8 cellular contexts compared by ENCODE assay signal in genomic region chr3:75434937-75435778, GRCh38.
DNase-seq lines count a peak whose midpoint lies in the region; ATAC-seq and TF ChIP-seq lines count a peak whose summit lies in the region.
"Not testable (repeated sequence)": the region's sequence is repeated elsewhere in the genome, so short reads cannot be mapped to it uniquely, and the experiment has no call there.

No MANE protein-coding gene starts in this region.

- not testable (repeated sequence) for H3K36me3 ChIP-seq in HUES48 (ENCODE audit: control insufficient read depth, insufficient read depth, low read length); OCI-LY1 (ENCODE audit: insufficient read depth, low read length); mesodermal cell (ENCODE audit: control insufficient read depth, insufficient read depth, low read length)

- not testable (repeated sequence) for H3K9me3 ChIP-seq in HUES48 (ENCODE audit: control insufficient read depth, insufficient read depth, low read length); OCI-LY1 (ENCODE audit: low read length); mesodermal cell (ENCODE audit: control insufficient read depth, low read length)

- not testable (repeated sequence) for H3K79me2 ChIP-seq in OCI-LY1 (ENCODE audit: insufficient read depth, low read length)

- H3K9me2 ChIP-seq in OCI-LY1 (ENCODE audit: low read depth, low read length): not testable (repeated sequence)

- H3K9me3 Mint-ChIP-seq in endothelial cell (ENCODE audit: unreplicated experiment): not testable (repeated sequence)

- 1% methylated on average over 28 to 41 of the region's 70 CpGs for WGBS in mesodermal cell (ENCODE audit: insufficient coverage in 2 of 2), 2 experiments

- H3K9ac ChIP-seq in HUES48 (ENCODE audit: low read depth, low read length) (peak overlapping the region; percentile 77), OCI-LY1 (ENCODE audit: low read length) (peak overlapping the region; percentile 66)

- H3F3A ChIP-seq in OCI-LY1 (ENCODE audit: insufficient read depth, low read length): not testable (repeated sequence)

- H4K20me1 ChIP-seq in OCI-LY1 (ENCODE audit: insufficient read depth, low read length): not testable (repeated sequence)

- H3K4me3 Mint-ChIP-seq in endothelial cell (ENCODE audit: unreplicated experiment): peak overlapping the region; percentile 93

- H2AFZ ChIP-seq in OCI-LY1 (ENCODE audit: low read length): not testable (repeated sequence)

- not testable (repeated sequence) for H3K36me3 Mint-ChIP-seq in endothelial cell (ENCODE audit: low read depth, unreplicated experiment)

- H3K27ac ChIP-seq in HUES48 (ENCODE audit: low read depth, low read length) (peak overlapping the region; percentile 90), OCI-LY1 (ENCODE audit: low read depth, low read length, poor library complexity, severe bottlenecking) (peak overlapping the region; percentile 56), mesodermal cell (ENCODE audit: low read depth, low read length, severe bottlenecking) (peak overlapping the region; percentile 88)

- peak overlapping the region; percentile 95 for H3K27ac Mint-ChIP-seq in endothelial cell (ENCODE audit: unreplicated experiment)

- H3K27me3 ChIP-seq in HUES48 (ENCODE audit: control insufficient read depth, insufficient read depth, low read length); OCI-LY1 (ENCODE audit: insufficient read depth, low read length): not testable (repeated sequence)

- H3K27me3 Mint-ChIP-seq in endothelial cell (ENCODE audit: unreplicated experiment): not testable (repeated sequence)

- DNase-seq in CMK (ENCODE audit: low read depth) (peak; percentile 74), activated T-cell treated with anti-CD3 and anti-CD28 coated beads for 1 hour (ENCODE audit: low read depth) (peak; percentile 98), endothelial cell (ENCODE audit: low spot score) (peak; percentile 97)
- peak; percentile 99 for DNase-seq in stimulated activated CD8-positive, alpha-beta memory T cell treated with anti-CD3 and anti-CD28 coated beads, Interleukin-15, amount 100 ng/mL, for 1 hour (ENCODE audit: low read depth)

- H3K4me1 Mint-ChIP-seq in endothelial cell (ENCODE audit: unreplicated experiment): not testable (repeated sequence)

- not testable (repeated sequence) for TF ChIP-seq CTCF in OCI-LY1 (IDR thresholded peaks at IDR 0.05; ENCODE audit: low read length); endothelial cell (IDR thresholded peaks at IDR 0.05; ENCODE audit: unreplicated experiment)

- peak overlapping the region; percentile 84 for H3K4me2 ChIP-seq in OCI-LY1 (ENCODE audit: low read length)

- H3K4me3 ChIP-seq in HUES48 (ENCODE audit: low read depth, low read length): peak overlapping the region; percentile 81
- H3K4me3 ChIP-seq in OCI-LY1 (ENCODE audit: low read depth, low read length, poor library complexity, severe bottlenecking): peak overlapping the region; percentile 71
- peak overlapping the region; percentile 50 for H3K4me3 ChIP-seq in mesodermal cell (ENCODE audit: extremely low read depth, insufficient read depth, low read length, poor library complexity, severe bottlenecking)

- H3K4me1 ChIP-seq in HUES48 (ENCODE audit: control insufficient read depth, insufficient read depth, low read length); OCI-LY1 (ENCODE audit: insufficient read depth, low read length, severe bottlenecking); mesodermal cell (ENCODE audit: control insufficient read depth, insufficient read depth, low read length, poor library complexity, severe bottlenecking): not testable (repeated sequence)

- ATAC-seq in GM21447 (IDR thresholded peaks at IDR 0.05; ENCODE audit: unreplicated experiment): peak; percentile 100

Comparison
In these comparisons a context has a peak if more than half of its experiments do, and no peak if none do; other contexts are left out.
1. Peak in every context shown above with its lines: DNase-seq, ATAC-seq, H3K4me3 ChIP-seq and H3K27ac ChIP-seq.